ENCODE assay signal across 2 cellular contexts in the genomic region with DNA sequence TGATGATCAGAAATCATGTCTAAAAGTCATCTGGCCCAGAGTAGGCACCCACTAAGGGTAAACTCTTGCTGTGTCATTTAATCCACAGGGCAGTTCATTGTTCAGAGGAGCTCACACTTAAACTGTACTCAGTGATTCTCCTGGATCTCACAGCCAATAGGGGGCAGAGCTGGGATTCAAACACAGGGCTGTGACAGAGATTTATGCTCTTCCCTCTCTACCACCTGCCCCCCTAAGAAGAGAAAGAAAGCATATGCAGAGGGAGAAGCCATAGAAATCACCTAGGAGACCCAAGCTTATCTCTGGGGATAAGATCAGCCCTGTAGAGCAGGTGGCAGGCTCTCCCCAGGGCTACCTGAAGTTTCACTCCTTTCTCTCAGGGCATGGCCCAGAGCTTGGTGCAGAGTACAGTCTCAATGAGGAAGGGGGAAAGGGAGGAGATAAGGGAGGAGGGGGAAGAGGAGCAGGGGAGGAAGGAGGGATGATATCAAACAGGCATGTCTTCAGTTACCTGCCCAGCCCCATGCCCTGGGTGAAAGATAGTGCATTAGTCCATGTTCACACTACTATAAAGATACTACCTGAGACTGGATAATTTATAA.
TF ChIP-seq lines count a peak whose summit lies in the region.

No MANE protein-coding gene starts in this region.

TF ChIP-seq in IMR-90, 13 proteins besides CTCF, POLR2A, EP300 and RAD21:
- no peak for TF ChIP-seq MAFK (IDR thresholded peaks at IDR 0.05; ENCODE audit: low read depth, low read length)
- TF ChIP-seq RCOR1 (IDR thresholded peaks at IDR 0.05; ENCODE audit: insufficient replicate concordance, low read length) = no peak
- TF ChIP-seq FOS (IDR thresholded peaks at IDR 0.05; ENCODE audit: low read depth, low read length) = no peak

TF ChIP-seq in GM12891, 5 proteins besides CTCF, POLR2A, EP300 and RAD21:
- TF ChIP-seq TAF1 (IDR thresholded peaks at IDR 0.05; ENCODE audit: low read depth, low read length) (no peak), POU2F2 (IDR thresholded peaks at IDR 0.05; ENCODE audit: low read depth, low read length) (no peak), POLR2AphosphoS5 (IDR thresholded peaks at IDR 0.05; ENCODE audit: low read depth, low read length) (no peak), SPI1 (IDR thresholded peaks at IDR 0.05; ENCODE audit: low read depth, low read length) (no peak), PAX5 (IDR thresholded peaks at IDR 0.05; ENCODE audit: insufficient read depth, low read length, severe bottlenecking) (no peak)
